17 cellular contexts compared by ENCODE assay signal in the genomic region with DNA sequence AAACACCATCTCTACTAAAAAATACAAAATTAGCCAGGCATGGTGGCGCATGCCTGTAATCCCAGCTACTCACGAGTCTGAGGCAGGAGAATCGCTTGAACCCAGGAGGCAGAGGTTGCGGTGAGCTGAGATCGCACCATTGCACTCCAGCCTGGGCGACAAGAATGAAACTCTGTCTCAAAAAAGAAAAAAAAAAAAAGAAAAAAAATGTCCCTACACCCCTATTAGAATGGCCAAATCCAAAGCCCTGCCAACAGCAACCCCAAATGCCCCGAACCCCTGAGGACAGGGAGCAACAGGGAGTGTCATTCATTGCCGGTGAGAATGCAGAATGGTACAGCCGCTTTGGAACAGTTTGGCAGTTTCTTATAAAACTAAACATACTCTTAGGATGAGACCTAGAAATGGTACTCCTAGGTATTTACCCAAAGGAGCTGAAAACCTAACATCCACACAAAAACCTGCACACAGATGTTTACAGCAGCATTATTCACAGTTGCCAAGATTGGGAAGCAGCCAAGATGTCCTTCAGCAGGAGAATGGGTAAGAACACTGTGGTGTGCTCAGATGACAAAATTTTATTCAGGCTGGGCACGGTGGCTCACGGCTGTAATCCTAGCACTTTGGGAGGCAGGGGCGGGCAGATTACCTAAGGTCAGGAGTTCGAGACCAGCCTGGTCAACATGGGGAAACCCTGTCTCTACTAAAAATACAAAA. TPM values are rescaled to one million over a fixed set of nuclear protein-coding genes. Genes with fewer than 3 reads are reported as not detected.
DNase-seq lines count a peak whose midpoint lies in the region; TF ChIP-seq lines count a peak whose summit lies in the region.
"Not testable (repeated sequence)": the region's sequence is repeated elsewhere in the genome, so short reads cannot be mapped to it uniquely, and the experiment has no call there.
"Had no signal": no experiment of that assay in that cellular context is flagged by ENCODE, and none has a peak within 500 bp of the region (broad histone marks: within the 10 kb centered on the region; RNA-seq: fewer than 3 reads in every experiment).

No MANE protein-coding gene starts in this region.

- not testable (repeated sequence) for TF ChIP-seq CTCF in HEK293 (tag by site-specific recombination; IDR thresholded peaks at IDR 0.05); epithelial cell of esophagus (IDR thresholded peaks at IDR 0.05; ENCODE audit: insufficient read depth, low read depth, low read length, missing control alignments); cardiac muscle cell (IDR thresholded peaks at IDR 0.05; ENCODE audit: low read depth, low read length); type B pancreatic cell (conservative IDR thresholded peaks at IDR 0.05)

- H3K4me1 ChIP-seq in HEK293 (ENCODE audit: control insufficient read depth, insufficient read depth, low read length); cardiac muscle cell (ENCODE audit: low read depth): not testable (repeated sequence)
- H3K4me1 ChIP-seq in rectal smooth muscle tissue (ENCODE audit: control insufficient read depth, insufficient read depth, low read length): peaks cover 12% of the 10 kb centered on the region

- H3K27ac ChIP-seq in HEK293 (ENCODE audit: extremely low read depth, low read depth, low read length): not testable (repeated sequence)
- peak overlapping the region; percentile 36 for H3K27ac ChIP-seq in cardiac muscle cell
- H3K27ac ChIP-seq in rectal smooth muscle tissue (ENCODE audit: low read depth, low read length): peak overlapping the region; percentile 37

- H3K36me3 ChIP-seq in HEK293 (ENCODE audit: control insufficient read depth in 2 of 2, insufficient read depth in 1 of 2, low read length in 2 of 2); cardiac muscle cell; rectal smooth muscle tissue (ENCODE audit: control insufficient read depth, insufficient read depth, low read length): not testable (repeated sequence)

- H3K9ac ChIP-seq in rectal smooth muscle tissue (ENCODE audit: low read length): not testable (repeated sequence)

- POLR2A ChIA-PET in HEK293 (lab: Yijun Ruan, JAX): not testable (repeated sequence)

- CTCF ChIA-PET in HEK293 (lab: Yijun Ruan, JAX): interaction anchor here (0.6 to 5.1 kb wide), 5 partner anchors 10 to 139 kb away, joined by 3 to 30 read pairs (median 4); no protein-coding TSS in a partner anchor

- not testable (repeated sequence) for H3K9me3 ChIP-seq in HEK293 (ENCODE audit: control insufficient read depth, insufficient read depth, low read depth, low read length); cardiac muscle cell (ENCODE audit: low read depth)

- H3K27me3 ChIP-seq in cardiac muscle cell; rectal smooth muscle tissue (ENCODE audit: control insufficient read depth, insufficient read depth, low read length): not testable (repeated sequence)

- peak overlapping the region; percentile 12 for H3K27ac Mint-ChIP-seq in type B pancreatic cell

- not testable (repeated sequence) for H3K4me3 ChIP-seq in HEK293 (ENCODE audit: low read depth, low read length); epithelial cell of esophagus (ENCODE audit: low read length); cardiac muscle cell; rectal smooth muscle tissue (ENCODE audit: low read length)

- not testable (repeated sequence) for H3K9me3 Mint-ChIP-seq in type B pancreatic cell

- not testable (repeated sequence) for H3K27me3 Mint-ChIP-seq in type B pancreatic cell

- not testable (repeated sequence) for H3K36me3 Mint-ChIP-seq in type B pancreatic cell

- not testable (repeated sequence) for H3K4me3 Mint-ChIP-seq in type B pancreatic cell

- H3K4me1 Mint-ChIP-seq in type B pancreatic cell (ENCODE audit: unreplicated experiment): peaks cover 13% of the 10 kb centered on the region

- peak; percentile 76 for DNase-seq in NCI-H2029 (lab: John Stamatoyannopoulos, UW)
- peak; percentile 61 for DNase-seq in NCI-H2196 (lab: John Stamatoyannopoulos, UW; ENCODE audit: unreplicated experiment)
- peak; percentile 71 for DNase-seq in RPMI8226
- DNase-seq in epithelial cell of esophagus (ENCODE audit: low read depth): peak; percentile 35
- DNase-seq in cardiac muscle cell (ENCODE audit: low read depth in 1 of 2, low spot score in 1 of 2); type B pancreatic cell (ENCODE audit: extremely low spot score, unreplicated experiment): not testable (repeated sequence)

TF ChIP-seq in HEK293, 187 proteins besides CTCF, POLR2A, EP300 and RAD21:
- TF ChIP-seq ZNF639 (tag by site-specific recombination; IDR thresholded peaks at IDR 0.05) (0 out of 2 replicates have a peak, but pooled peaks have one; percentile 22), ZIC2 (tag by site-specific recombination; IDR thresholded peaks at IDR 0.05) (0 out of 2 replicates have a peak, but pooled peaks have one; percentile 8), GLIS1 (tag by site-specific recombination; IDR thresholded peaks at IDR 0.05) (peak; percentile 23), OSR2 (tag by site-specific recombination; IDR thresholded peaks at IDR 0.05) (0 out of 2 replicates have a peak, but pooled peaks have one; percentile 7), PRDM10 (tag by site-specific recombination; IDR thresholded peaks at IDR 0.05) (peak; percentile 90)
- TF ChIP-seq, protein P1, sequence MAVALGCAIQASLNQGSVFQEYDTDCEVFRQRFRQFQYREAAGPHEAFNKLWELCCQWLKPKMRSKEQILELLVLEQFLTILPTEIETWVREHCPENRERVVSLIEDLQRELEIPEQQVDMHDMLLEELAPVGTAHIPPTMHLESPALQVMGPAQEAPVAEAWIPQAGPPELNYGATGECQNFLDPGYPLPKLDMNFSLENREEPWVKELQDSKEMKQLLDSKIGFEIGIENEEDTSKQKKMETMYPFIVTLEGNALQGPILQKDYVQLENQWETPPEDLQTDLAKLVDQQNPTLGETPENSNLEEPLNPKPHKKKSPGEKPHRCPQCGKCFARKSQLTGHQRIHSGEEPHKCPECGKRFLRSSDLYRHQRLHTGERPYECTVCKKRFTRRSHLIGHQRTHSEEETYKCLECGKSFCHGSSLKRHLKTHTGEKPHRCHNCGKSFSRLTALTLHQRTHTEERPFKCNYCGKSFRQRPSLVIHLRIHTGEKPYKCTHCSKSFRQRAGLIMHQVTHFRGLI (tag by site-specific recombination; IDR thresholded peaks at IDR 0.05): peak; percentile 75
TF ChIP-seq in HEK293: peak in this region for 6; not testable (repeated sequence) for 181.

RNA-seq across cellular contexts. Expression of gene FUT5, which starts 13.0 kb away (rescaled TPM):
- 1.5 TPM in 1 of 2 replicates, not detected in the other for total RNA-seq in cardiac muscle cell
- polyA plus RNA-seq in cardiac muscle cell: 8.9 TPM in 1 of 2 replicates, not detected in the other
- 0.17 TPM in 1 of 2 replicates, not detected in the other for total RNA-seq in type B pancreatic cell (ENCODE audit: low replicate concordance)
- total RNA-seq: GM12878; GM23248; H9; HepG2; HFFc6; HT1080; LHCN-M2; T-helper 1 cell treated with Interleukin-12 subunit alpha and Interleukin-12 subunit beta and Interleukin-4 antibody, amounts not matched to agents 30 ng/mL and 1 ng/mL, for 36 hours had no signal
- polyA plus RNA-seq: CD4-positive, alpha-beta memory T cell; GM12878; GM23248 had no signal

RNA-seq across cellular contexts. Expression of gene NDUFA11, which starts 20.3 kb away (rescaled TPM):
- total RNA-seq in cardiac muscle cell (295 and 485 TPM in 2 replicates), type B pancreatic cell (ENCODE audit: low replicate concordance) (253 and 265 TPM in 2 replicates)
- polyA plus RNA-seq in cardiac muscle cell: 738 and 760 TPM in 2 replicates

RNA-seq across cellular contexts. Expression of gene VMAC, which starts 21.4 kb away (rescaled TPM):
- 13.0 and 23.1 TPM in 2 replicates for total RNA-seq in cardiac muscle cell
- polyA plus RNA-seq in cardiac muscle cell: 3.9 and 6.2 TPM in 2 replicates
- 7.1 and 7.4 TPM in 2 replicates for total RNA-seq in type B pancreatic cell (ENCODE audit: low replicate concordance)

RNA-seq across cellular contexts. Expression of gene CAPS, which starts 30.7 kb away (rescaled TPM):
- total RNA-seq in cardiac muscle cell (14.4 and 23.6 TPM in 2 replicates), type B pancreatic cell (ENCODE audit: low replicate concordance) (13.9 and 14.1 TPM in 2 replicates)
- 14.1 and 17.7 TPM in 2 replicates for polyA plus RNA-seq in cardiac muscle cell

RNA-seq across cellular contexts. Expression of gene FUT3, which starts 32.1 kb away (rescaled TPM):
- total RNA-seq in cardiac muscle cell (0.14 and 3.8 TPM in 2 replicates), type B pancreatic cell (ENCODE audit: low replicate concordance) (6.6 and 16.3 TPM in 2 replicates)
- polyA plus RNA-seq in cardiac muscle cell: 0.92 TPM in 1 of 2 replicates, not detected in the other
- total RNA-seq: GM23248; H9; HFFc6; HT1080; LHCN-M2; T-helper 1 cell treated with Interleukin-12 subunit alpha and Interleukin-12 subunit beta and Interleukin-4 antibody, amounts not matched to agents 30 ng/mL and 1 ng/mL, for 36 hours had no signal
- polyA plus RNA-seq: CD4-positive, alpha-beta memory T cell; GM23248 had no signal
